ENCODE assay signal across 8 cellular contexts in genomic region chr18:41954827-41955613, GRCh38. TPM values are rescaled to one million over a fixed set of nuclear protein-coding genes. Genes with fewer than 3 reads are reported as not detected.
A peak's percentile ranks its signal among the peaks of the same experiment; 100 is the strongest.
DNase-seq lines count a peak whose midpoint lies in the region; ATAC-seq and TF ChIP-seq lines count a peak whose summit lies in the region.

Gene PIK3C3 (plus strand): TSS chr18:41955234. CDS start chr18:41955292, 58 bp downstream.

- H3K4me3 ChIP-seq in ACC112 (ENCODE audit: low read depth, low read length) (peak within 1 kb of the TSS; percentile 81), breast epithelium (peak within 1 kb of the TSS; percentile 88 to 89 (median 88)), iPS-18c (ENCODE audit: insufficient read depth, low read depth, low read length) (peak within 1 kb of the TSS; percentile 93), skeletal muscle tissue (ENCODE audit: low read length in 3 of 3) (peak within 1 kb of the TSS; percentile 89 to 100 (median 91))

- H3K9me3 ChIP-seq in breast epithelium: no peaks in the 10 kb centered on the region
- no peaks in the 10 kb centered on the region for H3K9me3 ChIP-seq in iPS-18c (ENCODE audit: control insufficient read depth, insufficient read depth, low read length)
- H3K9me3 ChIP-seq in skeletal muscle tissue (ENCODE audit: control insufficient read depth in 3 of 3, low read length in 3 of 3): no peaks in the 10 kb centered on the region

- H2AFZ ChIP-seq in ACC112 (ENCODE audit: low read length, unreplicated experiment): peak within 1 kb of the TSS; percentile 90

- H3K27me3 ChIP-seq in ACC112 (ENCODE audit: insufficient read depth, low read length) (no peaks in the 10 kb centered on the region), breast epithelium (no peaks in the 10 kb centered on the region), skeletal muscle tissue (ENCODE audit: control insufficient read depth in 3 of 3, insufficient read depth in 3 of 3, low read length in 3 of 3) (no peaks in the 10 kb centered on the region)

- H3K4me1 ChIP-seq in ACC112 (ENCODE audit: control insufficient read depth, insufficient read depth, low read length, unreplicated experiment) (peaks cover 20% of the 10 kb centered on the region), breast epithelium (peaks cover 0 to 9% of the 10 kb centered on the region in 2 donors), skeletal muscle tissue (ENCODE audit: control insufficient read depth in 3 of 3, insufficient read depth in 3 of 3, low read length in 3 of 3) (peaks cover 8 to 12% (median 10%) of the 10 kb centered on the region in 3 donors)

- intact Hi-C loops in breast epithelium (cut with DNase I; ENCODE audit: low total_unique reads): no loop called here

- TF ChIP-seq CTCF in VCaP (conservative IDR thresholded peaks at IDR 0.05) (no peak), breast epithelium (IDR thresholded peaks at IDR 0.05) (no peak)

- peaks cover 49% of the 10 kb centered on the region for H3K79me2 ChIP-seq in ACC112 (ENCODE audit: control insufficient read depth, insufficient read depth, low read length, unreplicated experiment)

- ATAC-seq in GM18870 (IDR thresholded peaks at IDR 0.05; ENCODE audit: unreplicated experiment) (peak; percentile 95), HG03135 (IDR thresholded peaks at IDR 0.05; ENCODE audit: unreplicated experiment) (peak; percentile 94)

- H3K36me3 ChIP-seq in ACC112 (ENCODE audit: insufficient read depth, low read length) (peaks cover 20% of the 10 kb centered on the region), breast epithelium (no peaks in the 10 kb centered on the region), skeletal muscle tissue (ENCODE audit: control insufficient read depth in 3 of 3, insufficient read depth in 3 of 3, low read length in 3 of 3) (peaks cover 4 to 8% (median 4%) of the 10 kb centered on the region in 3 donors)

- H3K9ac ChIP-seq in skeletal muscle tissue (ENCODE audit: low read depth in 1 of 3, low read length in 3 of 3): peak within 1 kb of the TSS; percentile 88 to 94 (median 94)

- no peak for TF ChIP-seq POLR2A in breast epithelium (IDR thresholded peaks at IDR 0.05)

- H3K27ac ChIP-seq in ACC112 (ENCODE audit: low read depth, low read length): peak within 1 kb of the TSS; percentile 63
- H3K27ac ChIP-seq in VCaP: peak within 1 kb of the TSS; percentile 64
- peak within 1 kb of the TSS; percentile 87 for H3K27ac ChIP-seq in breast epithelium
- peak within 1 kb of the TSS; percentile 81 for H3K27ac ChIP-seq in skeletal muscle tissue (ENCODE audit: low read depth, low read length)

- peak; percentile 87 for DNase-seq in NCI-H2196 treated with DMSO at 0.1 percent for 48 hours (lab: John Stamatoyannopoulos, UW; ENCODE audit: unreplicated experiment)
- peak; percentile 93 to 94 for DNase-seq in breast epithelium (ENCODE audit: low spot score in 2 of 2)

RNA-seq across cellular contexts. Expression of gene PIK3C3, which starts in this region (rescaled TPM):
- total RNA-seq in breast epithelium: 10 to 100 TPM; 33.4 to 70.4 (median 45.9) TPM
- 50.1 TPM for total RNA-seq in skeletal muscle tissue

Comparison
In these comparisons a context has a peak if more than half of its experiments do, and no peak if none do; other contexts are left out.
1. Peak in every context shown above with its lines: DNase-seq, ATAC-seq, H3K4me3 ChIP-seq and H3K27ac ChIP-seq.